Comparison of ENCODE assay signal across 8 cellular contexts in genomic region chr9:92669890-92670708, GRCh38. TPM values are rescaled to one million over a fixed set of nuclear protein-coding genes. Genes with fewer than 3 reads are reported as not detected.
DNase-seq lines count a peak whose midpoint lies in the region; ATAC-seq and TF ChIP-seq lines count a peak whose summit lies in the region.

TSS of gene IPPK (minus strand) at chr9:92670131. CDS start at chr9:92669988, 143 bp downstream.

- DNase-seq in CD4-positive, CD25-positive, alpha-beta regulatory T cell: peak; percentile 96 to 99 (median 98)
- DNase-seq in NCI-H774 (lab: John Stamatoyannopoulos, UW) (peak; percentile 98), dermis blood vessel endothelial cell (peak; percentile 99), left lung (peak; percentile 98 to 99)
- DNase-seq in activated CD4-positive, alpha-beta T cell treated with anti-CD3 and anti-CD28 coated beads, Interleukin-2, amount 50 U/mL, for 48 hours: peak; percentile 97 to 98
- DNase-seq in stimulated activated CD4-positive, alpha-beta T cell treated with anti-CD3 and anti-CD28 coated beads, Interleukin-2, amount 100 ng/mL, for 4 hours (ENCODE audit: low read depth): peak; percentile 98

- no peaks in the 10 kb centered on the region for H3K9me3 Mint-ChIP-seq in CD4-positive, CD25-positive, alpha-beta regulatory T cell

- no peaks in the 10 kb centered on the region for H3K27me3 ChIP-seq in CD4-positive, CD25-positive, alpha-beta regulatory T cell (ENCODE audit: control insufficient read depth, insufficient read depth, low read length)
- no peaks in the 10 kb centered on the region for H3K27me3 ChIP-seq in left lung

- H3K27me3 Mint-ChIP-seq in CD4-positive, CD25-positive, alpha-beta regulatory T cell: no peaks in the 10 kb centered on the region

- peak within 1 kb of the TSS; percentile 89 to 98 (median 98) for H3K27ac Mint-ChIP-seq in CD4-positive, CD25-positive, alpha-beta regulatory T cell

- peak within 1 kb of the TSS; percentile 97 to 100 (median 98) for H3K4me3 Mint-ChIP-seq in CD4-positive, CD25-positive, alpha-beta regulatory T cell

- intact Hi-C loops in left lung (cut with DNase I): no loop called here

- no peaks in the 10 kb centered on the region for H3K36me3 Mint-ChIP-seq in CD4-positive, CD25-positive, alpha-beta regulatory T cell

- peaks cover 5 to 53% (median 36%) of the 10 kb centered on the region in 4 donors for H3K4me1 Mint-ChIP-seq in CD4-positive, CD25-positive, alpha-beta regulatory T cell

- ATAC-seq in CD4-positive, CD25-positive, alpha-beta regulatory T cell (ENCODE audit: low read depth in 2 of 2): peak; percentile 96
- ATAC-seq in GM19438 (IDR thresholded peaks at IDR 0.05; ENCODE audit: low read depth, unreplicated experiment) (peak; percentile 94), HG03571 (IDR thresholded peaks at IDR 0.05; ENCODE audit: unreplicated experiment) (peak; percentile 90), left lung (peak; percentile 97)

- H3K9me3 ChIP-seq in CD4-positive, CD25-positive, alpha-beta regulatory T cell (ENCODE audit: control insufficient read depth in 2 of 2, low read length in 2 of 2): no peaks in the 10 kb centered on the region
- no peaks in the 10 kb centered on the region for H3K9me3 ChIP-seq in left lung

- H3K27ac ChIP-seq in CD4-positive, CD25-positive, alpha-beta regulatory T cell (ENCODE audit: insufficient read depth, low read length, poor library complexity, severe bottlenecking): peak within 1 kb of the TSS; percentile 87
- peak within 1 kb of the TSS; percentile 88 to 95 for H3K27ac ChIP-seq in left lung

- peak in 1 of 2 donors; percentile 37 for TF ChIP-seq CTCF in left lung (IDR thresholded peaks at IDR 0.05)

- H3K4me1 ChIP-seq in CD4-positive, CD25-positive, alpha-beta regulatory T cell (ENCODE audit: control insufficient read depth, insufficient read depth, low read length, poor library complexity, severe bottlenecking): peaks cover 30% of the 10 kb centered on the region
- peaks cover 5 to 26% of the 10 kb centered on the region in 2 donors for H3K4me1 ChIP-seq in left lung

- H3K4me3 ChIP-seq in CD4-positive, CD25-positive, alpha-beta regulatory T cell (ENCODE audit: low read depth, low read length): peak within 1 kb of the TSS; percentile 99
- peak within 1 kb of the TSS; percentile 94 to 98 for H3K4me3 ChIP-seq in left lung

- H3K36me3 ChIP-seq in CD4-positive, CD25-positive, alpha-beta regulatory T cell (ENCODE audit: control insufficient read depth, insufficient read depth, low read length): no peaks in the 10 kb centered on the region
- H3K36me3 ChIP-seq in left lung: peaks cover 0 to 12% of the 10 kb centered on the region in 2 donors

RNA-seq across cellular contexts. Expression of gene IPPK, which starts in this region (rescaled TPM):
- 9.2 TPM for total RNA-seq in CD4-positive, CD25-positive, alpha-beta regulatory T cell
- 1 to 10 TPM; 3.8 to 5.9 (median 5.4) TPM for polyA plus RNA-seq in CD4-positive, CD25-positive, alpha-beta regulatory T cell
- 16.9 and 20.3 TPM in 2 replicates for total RNA-seq in dermis blood vessel endothelial cell
- 1 to 10 TPM; 6.5 to 8.0 TPM for total RNA-seq in left lung

Comparison
In these comparisons a context has a peak if more than half of its experiments do, and no peak if none do; other contexts are left out.
1. Peak in every context shown above with its lines: DNase-seq, ATAC-seq, H3K4me3 ChIP-seq and H3K27ac ChIP-seq.